ENCODE assay signal across 11 cellular contexts in the genomic region with DNA sequence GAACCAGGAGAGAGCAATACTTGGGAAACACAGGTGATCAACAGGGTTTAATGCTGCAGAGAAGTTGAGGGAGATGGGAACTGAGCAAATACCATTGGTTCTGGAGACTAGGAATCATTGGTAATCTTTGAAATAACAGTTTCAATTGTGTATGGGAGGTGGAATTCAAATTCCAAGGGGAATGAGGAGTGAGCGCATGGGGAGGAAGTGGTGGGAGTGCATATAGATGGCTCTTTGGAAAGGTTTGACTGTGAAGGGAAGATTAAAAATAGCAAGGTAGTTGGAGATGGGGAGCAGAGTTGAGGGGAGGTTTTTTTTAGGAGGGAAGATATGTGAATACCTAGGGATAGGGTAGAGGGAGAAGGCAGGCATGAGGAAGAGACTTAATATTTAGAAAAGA. TPM values are rescaled to one million over a fixed set of nuclear protein-coding genes. Genes with fewer than 3 reads are reported as not detected.
"Had no signal": no experiment of that assay in that cellular context is flagged by ENCODE, and none has a peak within 500 bp of the region (broad histone marks: within the 10 kb centered on the region; RNA-seq: fewer than 3 reads in every experiment).

No MANE protein-coding gene starts in this region.

- H3K4me1 ChIP-seq: HAP-1 had no signal

- H2AFZ ChIP-seq: GM23248, GM23338 had no signal

- H3K27ac ChIP-seq: GM23248 had no signal

- ATAC-seq: GM23338, HCT116 had no signal

- H3K36me3 ChIP-seq: HAP-1 had no signal

- DNase-seq: GM23248, GOT3, H7, H9, HCEC 1CT, HFFc6 had no signal

- H3K4me3 ChIP-seq: GM23248, GM23338, HAP-1 had no signal

- H3K9me3 ChIP-seq: HAP-1 had no signal

- H3K4me2 ChIP-seq: GM23338 had no signal

- H3K9ac ChIP-seq: GM23248 had no signal

RNA-seq across cellular contexts. Expression of a gene that starts 51.1 kb away (rescaled TPM):
- total RNA-seq: GM23248, GM23338, H1, H4, H7, H9, HFFc6 had no signal
